In the genomic region with DNA sequence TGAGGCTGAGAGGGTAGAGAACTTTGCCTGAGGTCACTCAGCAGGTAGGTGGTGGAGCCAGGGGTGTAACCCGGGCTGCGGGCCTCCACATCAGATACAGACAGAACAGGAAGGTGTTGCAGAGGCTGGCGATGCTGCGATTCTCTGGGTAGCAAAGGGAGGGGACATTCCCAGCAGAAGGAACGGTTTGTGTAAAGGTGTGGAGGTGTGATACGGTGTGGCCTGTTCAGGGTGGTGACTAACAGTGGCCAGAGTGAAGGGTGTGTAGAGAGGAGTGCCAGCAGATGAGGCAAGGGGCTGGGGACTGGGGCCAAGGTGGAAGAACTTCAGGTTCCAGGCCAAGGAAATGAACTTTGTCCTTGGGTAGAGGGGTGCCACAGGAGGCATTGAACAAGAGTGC, we compare ENCODE assay signal across 17 cellular contexts. TPM values are rescaled to one million over a fixed set of nuclear protein-coding genes. Genes with fewer than 3 reads are reported as not detected.
DNase-seq lines count a peak whose midpoint lies in the region; FAIRE-seq and TF ChIP-seq lines count a peak whose summit lies in the region.
"Had no signal": no experiment of that assay in that cellular context is flagged by ENCODE, and none has a peak within 500 bp of the region (broad histone marks: within the 10 kb centered on the region; RNA-seq: fewer than 3 reads in every experiment).

No MANE protein-coding gene starts in this region.

- no peak overlapping the region for H3K27ac ChIP-seq in neuronal stem cell (replicated peaks; ENCODE audit: low read length)
- H3K27ac ChIP-seq: BLaER1 had no signal

- H3K23ac ChIP-seq in neuronal stem cell (ENCODE audit: low read depth, low read length, poor library complexity), result no peak overlapping the region

- peak overlapping the region; percentile 5 for H2AK5ac ChIP-seq in neuronal stem cell (ENCODE audit: low read depth, low read length)

- H3K27ac Mint-ChIP-seq in activated naive CD4-positive, alpha-beta T cell treated with anti-CD3 and anti-CD28 coated beads, Interleukin-2, amount 50 U/mL, for 24 hours, result peak overlapping the region; percentile 8
- no peak overlapping the region for H3K27ac Mint-ChIP-seq in activated naive CD4-positive, alpha-beta T cell treated with anti-CD3 and anti-CD28 coated beads, Interleukin-2, amount 10 ng/mL, durations not matched to agents 7 days and 5 days
- H3K27ac Mint-ChIP-seq: CD8-positive, alpha-beta T cell had no signal

- no peak overlapping the region for H3K4me2 ChIP-seq in neuronal stem cell (ENCODE audit: insufficient read depth, low read length, poor library complexity, severe bottlenecking)
- H3K4me2 ChIP-seq: BLaER1 had no signal

- WGBS in neuronal stem cell (ENCODE audit: extremely low coverage in 2 of 2, insufficient read length in 2 of 2, insufficient replicate concordance in 1 of 2), 2 donors, result no CpG with 5 or more reads among the region's 6 CpGs

- no peak overlapping the region for H2AFZ ChIP-seq in neuronal stem cell (ENCODE audit: low read length)

- H4K8ac ChIP-seq in neuronal stem cell (ENCODE audit: low read depth, low read length), result no peak overlapping the region

- H3K4me3 ChIP-seq in epithelial cell of esophagus (ENCODE audit: low read length) (no peak overlapping the region), neuronal stem cell (ENCODE audit: low read length in 2 of 2) (no peak overlapping the region)
- H3K4me3 ChIP-seq: BLaER1 had no signal

- CTCF ChIA-PET in activated naive CD4-positive, alpha-beta T cell treated with anti-CD3 and anti-CD28 coated beads, Interleukin-2, amount 10 ng/mL, durations not matched to agents 7 days and 5 days (lab: Charles Lee), result no interaction called here

- H3K4me3 Mint-ChIP-seq in activated naive CD4-positive, alpha-beta T cell treated with anti-CD3 and anti-CD28 coated beads, Interleukin-2, amount 50 U/mL, for 24 hours, result no peak overlapping the region
- no peak overlapping the region for H3K4me3 Mint-ChIP-seq in activated naive CD4-positive, alpha-beta T cell treated with anti-CD3 and anti-CD28 coated beads, Interleukin-2, amount 10 ng/mL, durations not matched to agents 7 days and 5 days
- H3K4me3 Mint-ChIP-seq: CD8-positive, alpha-beta T cell had no signal

- H3K79me1 ChIP-seq in neuronal stem cell (ENCODE audit: low read depth, low read length), result peaks cover 2% of the 10 kb centered on the region

- peaks cover 0 to 31% (median 2%) of the 10 kb centered on the region in 3 experiments for H3K27me3 ChIP-seq in neuronal stem cell (ENCODE audit: control insufficient read depth in 3 of 3, insufficient read depth in 3 of 3, low read depth in 1 of 3, low read length in 3 of 3)
- H3K27me3 ChIP-seq: BLaER1 had no signal

- H3K9ac ChIP-seq in neuronal stem cell (ENCODE audit: low read depth, low read length, poor library complexity), result no peak overlapping the region
- H3K9ac ChIP-seq: BLaER1 had no signal

- no peak overlapping the region for H3K18ac ChIP-seq in neuronal stem cell (ENCODE audit: low read length)

- TF ChIP-seq POLR2A in H54 (IDR thresholded peaks at IDR 0.05; ENCODE audit: low read depth, low read length), result no peak

- peaks cover 0 to 2% of the 10 kb centered on the region in 2 donors for H3K4me1 ChIP-seq in neuronal stem cell (ENCODE audit: control insufficient read depth in 2 of 2, insufficient read depth in 1 of 2, low read depth in 1 of 2, low read length in 2 of 2)
- H3K4me1 ChIP-seq: BLaER1 had no signal

- no peaks in the 10 kb centered on the region for H3K4me1 Mint-ChIP-seq in activated naive CD4-positive, alpha-beta T cell treated with anti-CD3 and anti-CD28 coated beads, Interleukin-2, amount 50 U/mL, for 24 hours
- H3K4me1 Mint-ChIP-seq in activated naive CD4-positive, alpha-beta T cell treated with anti-CD3 and anti-CD28 coated beads, Interleukin-2, amount 10 ng/mL, durations not matched to agents 7 days and 5 days, result no peaks in the 10 kb centered on the region

- H3K27me3 Mint-ChIP-seq in activated naive CD4-positive, alpha-beta T cell treated with anti-CD3 and anti-CD28 coated beads, Interleukin-2, amount 50 U/mL, for 24 hours, result no peaks in the 10 kb centered on the region
- H3K27me3 Mint-ChIP-seq in activated naive CD4-positive, alpha-beta T cell treated with anti-CD3 and anti-CD28 coated beads, Interleukin-2, amount 10 ng/mL, durations not matched to agents 7 days and 5 days, result peaks cover 46% of the 10 kb centered on the region

- no peak for FAIRE-seq in H54 (lab: Jason Lieb, UNC)
- FAIRE-seq: A204.1 had no signal

- DNase-seq in activated naive CD4-positive, alpha-beta T cell treated with anti-CD3 and anti-CD28 coated beads, Interleukin-2, amount 10 ng/mL, durations not matched to agents 7 days and 5 days, result no peak
- DNase-seq in LoVo (ENCODE audit: low spot score) (peak; percentile 36), epithelial cell of esophagus (ENCODE audit: low read depth) (peak; percentile 17), neuronal stem cell (ENCODE audit: low spot score) (no peak), H54 (ENCODE audit: insufficient read length, low spot score) (no peak), NCI-H2081 treated with DMSO at 0.1 percent for 48 hours (lab: John Stamatoyannopoulos, UW) (no peak)
- no peak for DNase-seq in activated naive CD4-positive, alpha-beta T cell treated with Interleukin-2 at 50 U/mL for 16 hours
- DNase-seq: CD8-positive, alpha-beta T cell; MM.1S; NCI-H1092 treated with DMSO at 0.1 percent for 48 hours; NCI-H1694; NCI-H2107; NCI-H2227 treated with DMSO at 0.1 percent for 48 hours; NCI-H524 treated with DMSO at 0.1 percent for 48 hours had no signal

- H3K36me3 Mint-ChIP-seq in activated naive CD4-positive, alpha-beta T cell treated with anti-CD3 and anti-CD28 coated beads, Interleukin-2, amount 50 U/mL, for 24 hours, result no peaks in the 10 kb centered on the region
- no peaks in the 10 kb centered on the region for H3K36me3 Mint-ChIP-seq in activated naive CD4-positive, alpha-beta T cell treated with anti-CD3 and anti-CD28 coated beads, Interleukin-2, amount 10 ng/mL, durations not matched to agents 7 days and 5 days
- H3K36me3 Mint-ChIP-seq: CD8-positive, alpha-beta T cell had no signal

- peak overlapping the region; percentile 0 for H2BK12ac ChIP-seq in neuronal stem cell (ENCODE audit: low read length)

- no peak overlapping the region for H2BK15ac ChIP-seq in neuronal stem cell (ENCODE audit: low read length)

- H2BK120ac ChIP-seq in neuronal stem cell (ENCODE audit: low read depth, low read length), result no peak overlapping the region

- H2BK5ac ChIP-seq in neuronal stem cell (ENCODE audit: low read length), result no peak overlapping the region

- no peak overlapping the region for H4K91ac ChIP-seq in neuronal stem cell (ENCODE audit: low read depth, low read length, poor library complexity)

- no peak for TF ChIP-seq CTCF in epithelial cell of esophagus (IDR thresholded peaks at IDR 0.05; ENCODE audit: insufficient read depth, low read depth, low read length, missing control alignments)

- no peak overlapping the region for H3K4ac ChIP-seq in neuronal stem cell (ENCODE audit: low read length)

- H3K36me3 ChIP-seq in neuronal stem cell (replicated peaks in 1 of 2; ENCODE audit: control insufficient read depth in 2 of 2, insufficient read depth in 2 of 2, low read length in 2 of 2), result no peaks in the 10 kb centered on the region
- H3K36me3 ChIP-seq: BLaER1 had no signal

- no peak overlapping the region for H3K14ac ChIP-seq in neuronal stem cell (ENCODE audit: low read length)

- H3K9me3 ChIP-seq in neuronal stem cell (replicated peaks in 1 of 2; ENCODE audit: control insufficient read depth in 2 of 2, insufficient read depth in 1 of 2, low read depth in 1 of 2, low read length in 2 of 2), result peaks cover 0 to 2% of the 10 kb centered on the region in 2 donors
- H3K9me3 ChIP-seq: BLaER1 had no signal

- H3K9me3 Mint-ChIP-seq in activated naive CD4-positive, alpha-beta T cell treated with anti-CD3 and anti-CD28 coated beads, Interleukin-2, amount 50 U/mL, for 24 hours, result no peaks in the 10 kb centered on the region
- no peaks in the 10 kb centered on the region for H3K9me3 Mint-ChIP-seq in activated naive CD4-positive, alpha-beta T cell treated with anti-CD3 and anti-CD28 coated beads, Interleukin-2, amount 10 ng/mL, durations not matched to agents 7 days and 5 days
- H3K9me3 Mint-ChIP-seq: CD8-positive, alpha-beta T cell had no signal

RNA-seq across cellular contexts. Expression of a gene that starts 18.2 kb away (rescaled TPM):
- 5.6 TPM for polyA plus RNA-seq in neuronal stem cell (2013, experiment 1 of 2)
- polyA plus RNA-seq in neuronal stem cell (2013, experiment 2 of 2), result 4.9 TPM

RNA-seq across cellular contexts. Expression of a gene that starts 28.6 kb away (rescaled TPM):
- polyA plus RNA-seq in neuronal stem cell (2013, experiment 1 of 2), result not detected
- polyA plus RNA-seq in neuronal stem cell (2013, experiment 2 of 2), result not detected

RNA-seq across cellular contexts. Expression of a gene that starts 39.7 kb away (rescaled TPM):
- polyA plus RNA-seq in neuronal stem cell (2013, experiment 1 of 2), result 0.39 TPM
- polyA plus RNA-seq in neuronal stem cell (2013, experiment 2 of 2), result 0.58 TPM

RNA-seq across cellular contexts. Expression of a gene that starts 50.8 kb away (rescaled TPM):
- 0.03 TPM for polyA plus RNA-seq in neuronal stem cell (2013, experiment 1 of 2)
- polyA plus RNA-seq in neuronal stem cell (2013, experiment 2 of 2), result 0.04 TPM

Comparison
In these comparisons a context has a peak if more than half of its experiments do, and no peak if none do; other contexts are left out.
1. DNase-seq: peak in LoVo (single experiment) and epithelial cell of esophagus (single experiment); none in activated naive CD4-positive, alpha-beta T cell treated with anti-CD3 and anti-CD28 coated beads, Interleukin-2, amount 10 ng/mL, durations not matched to agents 7 days and 5 days (single experiment), neuronal stem cell (single experiment), H54 (single experiment), activated naive CD4-positive, alpha-beta T cell treated with Interleukin-2 at 50 U/mL for 16 hours (single experiment) and NCI-H2081 treated with DMSO at 0.1 percent for 48 hours (single experiment).